In genomic region chr13:97695684-97696083, GRCh38 we compare ENCODE assay signal across 18 cellular contexts.
"Had no signal": no experiment of that assay in that cellular context is flagged by ENCODE, and none has a peak within 500 bp of the region (broad histone marks: within the 10 kb centered on the region; RNA-seq: fewer than 3 reads in every experiment).

No MANE protein-coding gene starts in this region.

- DNase-seq: activated CD4-positive, alpha-beta T cell treated with anti-CD3 and anti-CD28 coated beads for 1 hour; activated CD4-positive, alpha-beta T cell treated with anti-CD3 and anti-CD28 coated beads, Interleukin-2, amount 50 U/mL, for 4 hours; activated gamma-delta T cell treated with Interleukin-2 at 50 U/mL for 16 hours; adrenal gland; effector CD8-positive, alpha-beta T cell; esophagus squamous epithelium; hippocampal formation; islet precursor cell; left ventricle myocardium superior; occipital lobe; posterior cingulate gyrus; retina; stimulated activated CD4-positive, alpha-beta T cell treated with anti-CD3 and anti-CD28 coated beads, Interleukin-2, amount 100 ng/mL, for 24 hours; stimulated activated naive CD4-positive, alpha-beta T cell treated with Interleukin-2 at 50 U/mL for 16 hours; substantia nigra; tibial artery had no signal

- ATAC-seq: activated naive CD4-positive, alpha-beta T cell treated with anti-CD3 and anti-CD28 coated beads, Interleukin-2, amount 50 U/mL, for 72 hours; left ventricle myocardium superior had no signal

- FAIRE-seq: urothelium cell line had no signal
